8 cellular contexts compared by ENCODE assay signal in genomic region chr16:17224859-17225258, GRCh38.
DNase-seq lines count a peak whose midpoint lies in the region; ATAC-seq and FAIRE-seq lines count a peak whose summit lies in the region.

No MANE protein-coding gene starts in this region.

- ATAC-seq in activated naive CD8-positive, alpha-beta T cell treated with anti-CD3 and anti-CD28 coated beads, Interleukin-2, amount 50 U/mL, for 24 hours, result peak; percentile 72
- ATAC-seq in GM19035 (IDR thresholded peaks at IDR 0.05; ENCODE audit: unreplicated experiment), result no peak

- no peaks in the 10 kb centered on the region for H3K9me3 Mint-ChIP-seq in activated naive CD8-positive, alpha-beta T cell treated with anti-CD3 and anti-CD28 coated beads, Interleukin-2, amount 50 U/mL, for 24 hours

- H3K4me1 Mint-ChIP-seq in activated naive CD8-positive, alpha-beta T cell treated with anti-CD3 and anti-CD28 coated beads, Interleukin-2, amount 50 U/mL, for 24 hours, result peaks cover 25% of the 10 kb centered on the region

- no peaks in the 10 kb centered on the region for H3K27me3 ChIP-seq in MG63

- H3K27me3 Mint-ChIP-seq in activated naive CD8-positive, alpha-beta T cell treated with anti-CD3 and anti-CD28 coated beads, Interleukin-2, amount 50 U/mL, for 24 hours, result no peaks in the 10 kb centered on the region

- H3K4me3 ChIP-seq in MG63, result no peak overlapping the region

- peak overlapping the region; percentile 75 for H3K27ac Mint-ChIP-seq in activated naive CD8-positive, alpha-beta T cell treated with anti-CD3 and anti-CD28 coated beads, Interleukin-2, amount 50 U/mL, for 24 hours

- peaks cover 4% of the 10 kb centered on the region for H3K36me3 ChIP-seq in MG63

- H3K9me3 ChIP-seq in MG63, result peaks cover 2% of the 10 kb centered on the region; the same call in 1 of the 2 replicates

- peaks cover 2% of the 10 kb centered on the region for H3K36me3 Mint-ChIP-seq in activated naive CD8-positive, alpha-beta T cell treated with anti-CD3 and anti-CD28 coated beads, Interleukin-2, amount 50 U/mL, for 24 hours (ENCODE audit: low read depth)

- H3K4me3 Mint-ChIP-seq in activated naive CD8-positive, alpha-beta T cell treated with anti-CD3 and anti-CD28 coated beads, Interleukin-2, amount 50 U/mL, for 24 hours, result no peak overlapping the region

- DNase-seq in AML-193 (lab: John Stamatoyannopoulos, UW), result peak; percentile 65 to 66
- DNase-seq in MG63, result peak; percentile 50
- DNase-seq in activated naive CD8-positive, alpha-beta T cell treated with anti-CD3 and anti-CD28 coated beads, Interleukin-2, amount 50 U/mL, for 24 hours, result peak; percentile 23
- DNase-seq in medulla oblongata (ENCODE audit: extremely low spot score), result peak; percentile 74
- no peak for DNase-seq in NCI-H69 (lab: John Stamatoyannopoulos, UW)
- no peak for DNase-seq in HTR-8/SVneo (ENCODE audit: insufficient read length, low spot score)
- no peak for DNase-seq in HPDE6-E6E7 (ENCODE audit: extremely low spot score)

- no peak for FAIRE-seq in HTR-8/SVneo (lab: Jason Lieb, UNC)

Comparison
In these comparisons a context has a peak if more than half of its experiments do, and no peak if none do; other contexts are left out.
1. DNase-seq: peak in AML-193 (2 of 2), MG63 (single experiment), activated naive CD8-positive, alpha-beta T cell treated with anti-CD3 and anti-CD28 coated beads, Interleukin-2, amount 50 U/mL, for 24 hours (single experiment) and medulla oblongata (single experiment); none in NCI-H69 (single experiment), HTR-8/SVneo (single experiment) and HPDE6-E6E7 (single experiment).